ENCODE assay signal across 15 cellular contexts in genomic region chr2:2719015-2719414, GRCh38.
"Had no signal": no experiment of that assay in that cellular context is flagged by ENCODE, and none has a peak within 500 bp of the region (broad histone marks: within the 10 kb centered on the region; RNA-seq: fewer than 3 reads in every experiment).

No MANE protein-coding gene starts in this region.

- H3K9me3 ChIP-seq: heart left ventricle, pancreas, stomach, testis, upper lobe of right lung had no signal

- H3K4me3 ChIP-seq: heart left ventricle, lung, pancreas, stomach, testis, upper lobe of right lung had no signal

- ATAC-seq: heart left ventricle, left cardiac atrium, pancreas, upper lobe of right lung had no signal

- H3K4me1 Mint-ChIP-seq: activated naive CD8-positive, alpha-beta T cell treated with anti-CD3 and anti-CD28 coated beads for 36 hours; mesothelial cell of epicardium had no signal

- DNase-seq: activated CD4-positive, alpha-beta T cell treated with anti-CD3 and anti-CD28 coated beads, Interleukin-2, amount 50 U/mL, for 1 hour; activated naive CD8-positive, alpha-beta T cell treated with anti-CD3 and anti-CD28 coated beads for 36 hours; heart left ventricle; left cardiac atrium; pancreas; stimulated activated CD4-positive, alpha-beta T cell treated with anti-CD3 and anti-CD28 coated beads, Interleukin-1b, Interleukin-23, amount 100 ng/mL, for 48 hours; stomach; testis; upper lobe of right lung had no signal

- H3K27ac Mint-ChIP-seq: activated naive CD8-positive, alpha-beta T cell treated with anti-CD3 and anti-CD28 coated beads for 36 hours; activated T-helper 1 cell treated with anti-CD3 and anti-CD28 coated beads, Interleukin-12 subunit alpha, Interleukin-12 subunit beta, Interleukin-2, Interleukin-4 antibody, amounts not matched to agents 30 ng/mL and 10 ng/mL and 1 ng/mL, durations not matched to agents 14 hours and 24 hours and 36 hours; dendritic cell treated with granulocyte-macrophage colony-stimulating factor and Interleukin-4, amounts not matched to agents 40 ng/mL and 50 ng/mL, for 4 days; mesothelial cell of epicardium; T-helper 2 cell treated with Interferon-gamma antibody and Interleukin-4, amounts not matched to agents 5 μg/mL and 100 μg/mL, for 36 hours had no signal

- H3K27ac ChIP-seq: heart left ventricle, pancreas, stomach, testis, upper lobe of right lung had no signal

- H3K36me3 ChIP-seq: heart left ventricle, pancreas, stomach, upper lobe of right lung had no signal

- H3K9me3 Mint-ChIP-seq: activated naive CD8-positive, alpha-beta T cell treated with anti-CD3 and anti-CD28 coated beads for 36 hours; activated T-helper 1 cell treated with anti-CD3 and anti-CD28 coated beads, Interleukin-12 subunit alpha, Interleukin-12 subunit beta, Interleukin-2, Interleukin-4 antibody, amounts not matched to agents 30 ng/mL and 10 ng/mL and 1 ng/mL, durations not matched to agents 14 hours and 24 hours and 36 hours; dendritic cell treated with granulocyte-macrophage colony-stimulating factor and Interleukin-4, amounts not matched to agents 40 ng/mL and 50 ng/mL, for 4 days; mesothelial cell of epicardium; T-helper 2 cell treated with Interferon-gamma antibody and Interleukin-4, amounts not matched to agents 5 μg/mL and 100 μg/mL, for 36 hours had no signal

- FAIRE-seq: frontal cortex, pancreas had no signal

- H3K4me1 ChIP-seq: heart left ventricle, pancreas, stomach, testis, upper lobe of right lung had no signal

- H3K4me3 Mint-ChIP-seq: activated naive CD8-positive, alpha-beta T cell treated with anti-CD3 and anti-CD28 coated beads for 36 hours; activated T-helper 1 cell treated with anti-CD3 and anti-CD28 coated beads, Interleukin-12 subunit alpha, Interleukin-12 subunit beta, Interleukin-2, Interleukin-4 antibody, amounts not matched to agents 30 ng/mL and 10 ng/mL and 1 ng/mL, durations not matched to agents 14 hours and 24 hours and 36 hours; dendritic cell treated with granulocyte-macrophage colony-stimulating factor and Interleukin-4, amounts not matched to agents 40 ng/mL and 50 ng/mL, for 4 days; mesothelial cell of epicardium; T-helper 2 cell treated with Interferon-gamma antibody and Interleukin-4, amounts not matched to agents 5 μg/mL and 100 μg/mL, for 36 hours had no signal

- H3K27me3 ChIP-seq: pancreas, testis, upper lobe of right lung had no signal

- H3K36me3 Mint-ChIP-seq: activated naive CD8-positive, alpha-beta T cell treated with anti-CD3 and anti-CD28 coated beads for 36 hours; mesothelial cell of epicardium had no signal
